In the genomic region with DNA sequence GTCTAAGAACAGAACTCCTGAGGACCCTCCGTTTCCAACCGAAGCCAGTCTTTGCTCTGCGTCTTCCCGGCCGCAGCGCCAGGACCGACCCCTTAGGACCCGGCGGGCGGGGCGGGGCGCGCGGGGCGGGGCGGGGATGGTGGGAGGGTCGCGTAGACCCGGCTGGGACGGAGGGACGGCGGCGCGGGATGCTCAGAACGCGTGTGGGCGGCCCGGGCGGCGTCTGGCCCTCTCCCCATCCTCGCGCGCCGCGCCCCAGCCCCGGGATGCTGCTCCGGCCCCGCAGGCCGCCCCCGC, we compare ENCODE assay signal across 14 cellular contexts. TPM values are rescaled to one million over a fixed set of nuclear protein-coding genes. Genes with fewer than 3 reads are reported as not detected.
DNase-seq lines count a peak whose midpoint lies in the region; ATAC-seq and TF ChIP-seq lines count a peak whose summit lies in the region.
"Had no signal": no experiment of that assay in that cellular context is flagged by ENCODE, and none has a peak within 500 bp of the region (broad histone marks: within the 10 kb centered on the region; RNA-seq: fewer than 3 reads in every experiment).

A gene with protein sequence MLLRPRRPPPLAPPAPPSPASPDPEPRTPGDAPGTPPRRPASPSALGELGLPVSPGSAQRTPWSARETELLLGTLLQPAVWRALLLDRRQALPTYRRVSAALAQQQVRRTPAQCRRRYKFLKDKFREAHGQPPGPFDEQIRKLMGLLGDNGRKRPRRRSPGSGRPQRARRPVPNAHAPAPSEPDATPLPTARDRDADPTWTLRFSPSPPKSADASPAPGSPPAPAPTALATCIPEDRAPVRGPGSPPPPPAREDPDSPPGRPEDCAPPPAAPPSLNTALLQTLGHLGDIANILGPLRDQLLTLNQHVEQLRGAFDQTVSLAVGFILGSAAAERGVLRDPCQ (plus strand): TSS at position 195 of the 297 bp plus-strand sequence. CDS start 72 bp downstream, at position 267.

- H3K9me3 Mint-ChIP-seq in activated naive CD4-positive, alpha-beta T cell treated with anti-CD3 and anti-CD28 coated beads, Interleukin-2, amount 50 U/mL, for 24 hours: no peaks in the 10 kb centered on the region
- no peaks in the 10 kb centered on the region for H3K9me3 Mint-ChIP-seq in activated naive CD4-positive, alpha-beta T cell treated with anti-CD3 and anti-CD28 coated beads for 36 hours
- no peaks in the 10 kb centered on the region for H3K9me3 Mint-ChIP-seq in activated CD8-positive, alpha-beta T cell treated with anti-CD3 and anti-CD28 coated beads for 36 hours
- peaks cover 0 to 2% (median 0%) of the 10 kb centered on the region in 6 donors for H3K9me3 Mint-ChIP-seq in immature natural killer cell

- H3K4me1 Mint-ChIP-seq in activated naive CD4-positive, alpha-beta T cell treated with anti-CD3 and anti-CD28 coated beads, Interleukin-2, amount 50 U/mL, for 24 hours: peaks cover 6% of the 10 kb centered on the region
- peaks cover 22% of the 10 kb centered on the region for H3K4me1 Mint-ChIP-seq in activated naive CD4-positive, alpha-beta T cell treated with anti-CD3 and anti-CD28 coated beads for 36 hours (ENCODE audit: low read depth)
- H3K4me1 Mint-ChIP-seq in activated CD8-positive, alpha-beta T cell treated with anti-CD3 and anti-CD28 coated beads for 36 hours (ENCODE audit: low read depth): peaks cover 23% of the 10 kb centered on the region
- H3K4me1 Mint-ChIP-seq in immature natural killer cell: peaks cover 8 to 10% of the 10 kb centered on the region in 2 donors

- TF ChIP-seq CTCF in activated CD8-positive, alpha-beta T cell treated with anti-CD3 and anti-CD28 coated beads for 36 hours (IDR thresholded peaks at IDR 0.05): no peak
- TF ChIP-seq CTCF in testis (IDR thresholded peaks at IDR 0.05) (no peak), uterus (IDR thresholded peaks at IDR 0.05) (no peak)

- no peak within 1 kb of the TSS for H3K27ac ChIP-seq in testis
- H3K27ac ChIP-seq in uterus: no peak within 1 kb of the TSS
- H3K27ac ChIP-seq: transverse colon had no signal

- no peaks in the 10 kb centered on the region for H3K36me3 ChIP-seq in testis (ENCODE audit: low read depth, missing control alignments)
- no peaks in the 10 kb centered on the region for H3K36me3 ChIP-seq in uterus
- H3K36me3 ChIP-seq: transverse colon had no signal

- H3K4me3 Mint-ChIP-seq in activated naive CD4-positive, alpha-beta T cell treated with anti-CD3 and anti-CD28 coated beads, Interleukin-2, amount 50 U/mL, for 24 hours: peak within 1 kb of the TSS; percentile 58
- no peak within 1 kb of the TSS for H3K4me3 Mint-ChIP-seq in activated naive CD4-positive, alpha-beta T cell treated with anti-CD3 and anti-CD28 coated beads for 36 hours
- H3K4me3 Mint-ChIP-seq in activated CD8-positive, alpha-beta T cell treated with anti-CD3 and anti-CD28 coated beads for 36 hours: peak within 1 kb of the TSS; percentile 14
- H3K4me3 Mint-ChIP-seq in immature natural killer cell: peak within 1 kb of the TSS; percentile 47 to 65 (median 55)

- H3K27me3 Mint-ChIP-seq in activated naive CD4-positive, alpha-beta T cell treated with anti-CD3 and anti-CD28 coated beads, Interleukin-2, amount 50 U/mL, for 24 hours: peaks cover 34% of the 10 kb centered on the region
- H3K27me3 Mint-ChIP-seq in activated naive CD4-positive, alpha-beta T cell treated with anti-CD3 and anti-CD28 coated beads for 36 hours (ENCODE audit: low read depth): peaks cover 60% of the 10 kb centered on the region
- peaks cover 51% of the 10 kb centered on the region for H3K27me3 Mint-ChIP-seq in activated CD8-positive, alpha-beta T cell treated with anti-CD3 and anti-CD28 coated beads for 36 hours
- peaks cover 10 to 25% (median 13%) of the 10 kb centered on the region in 3 donors for H3K27me3 Mint-ChIP-seq in immature natural killer cell (ENCODE audit: low read depth in 3 of 3)

- no peak for DNase-seq in activated naive CD4-positive, alpha-beta T cell treated with anti-CD3 and anti-CD28 coated beads for 36 hours
- DNase-seq in activated CD8-positive, alpha-beta T cell treated with anti-CD3 and anti-CD28 coated beads for 36 hours: no peak
- DNase-seq in immature natural killer cell (no peak), testis (no peak), uterus (no peak), DMS114 treated with DMSO at 0.1 percent for 48 hours (lab: John Stamatoyannopoulos, UW; ENCODE audit: unreplicated experiment) (no peak)
- DNase-seq: DMS53, SIG-M5 had no signal

- ATAC-seq in activated CD8-positive, alpha-beta T cell treated with anti-CD3 and anti-CD28 coated beads for 36 hours: no peak
- ATAC-seq in GM21367 (IDR thresholded peaks at IDR 0.05; ENCODE audit: unreplicated experiment): no peak
- ATAC-seq: left ventricle myocardium superior had no signal

- H3K4me1 ChIP-seq in testis (peaks cover 4% of the 10 kb centered on the region), uterus (peaks cover 0 to 14% of the 10 kb centered on the region in 2 donors)

- no peak within 1 kb of the TSS for H3K27ac Mint-ChIP-seq in activated naive CD4-positive, alpha-beta T cell treated with anti-CD3 and anti-CD28 coated beads, Interleukin-2, amount 50 U/mL, for 24 hours
- H3K27ac Mint-ChIP-seq in activated naive CD4-positive, alpha-beta T cell treated with anti-CD3 and anti-CD28 coated beads for 36 hours: no peak within 1 kb of the TSS
- H3K27ac Mint-ChIP-seq in activated CD8-positive, alpha-beta T cell treated with anti-CD3 and anti-CD28 coated beads for 36 hours: no peak within 1 kb of the TSS
- no peak within 1 kb of the TSS for H3K27ac Mint-ChIP-seq in immature natural killer cell

- intact Hi-C loops in activated naive CD4-positive, alpha-beta T cell treated with anti-CD3 and anti-CD28 coated beads for 36 hours (cut with micrococcal nuclease): no loop called here
- intact Hi-C loops in activated CD8-positive, alpha-beta T cell treated with anti-CD3 and anti-CD28 coated beads for 36 hours (cut with micrococcal nuclease): no loop called here
- intact Hi-C loops in testis (cut with DNase I; ENCODE audit: low total_unique reads): no loop called here
- intact Hi-C loops in uterus (cut with DNase I; ENCODE audit: low total_unique reads): no loop called here

- H3K9me3 ChIP-seq in testis (no peaks in the 10 kb centered on the region), uterus (no peaks in the 10 kb centered on the region)
- H3K9me3 ChIP-seq: transverse colon had no signal

- WGBS in testis, 2 donors: 0% methylated on average over 3 of the region's 40 CpGs; no CpG with 5 or more reads in 1 of the 2 donors

- POLR2A ChIA-PET in activated CD8-positive, alpha-beta T cell treated with anti-CD3 and anti-CD28 coated beads for 36 hours (lab: Charles Lee): no interaction called here

- H3K27me3 ChIP-seq in testis (no peaks in the 10 kb centered on the region), uterus (peaks cover 5 to 16% of the 10 kb centered on the region in 2 donors)

- no peaks in the 10 kb centered on the region for H3K36me3 Mint-ChIP-seq in activated naive CD4-positive, alpha-beta T cell treated with anti-CD3 and anti-CD28 coated beads, Interleukin-2, amount 50 U/mL, for 24 hours
- no peaks in the 10 kb centered on the region for H3K36me3 Mint-ChIP-seq in activated naive CD4-positive, alpha-beta T cell treated with anti-CD3 and anti-CD28 coated beads for 36 hours (ENCODE audit: low read depth)
- no peaks in the 10 kb centered on the region for H3K36me3 Mint-ChIP-seq in activated CD8-positive, alpha-beta T cell treated with anti-CD3 and anti-CD28 coated beads for 36 hours (ENCODE audit: low read depth)
- H3K36me3 Mint-ChIP-seq in immature natural killer cell: no peaks in the 10 kb centered on the region

- TF ChIP-seq POLR2A in testis (IDR thresholded peaks at IDR 0.05) (no peak), uterus (IDR thresholded peaks at IDR 0.05) (no peak)

- H3K4me3 ChIP-seq in testis (peak within 1 kb of the TSS; percentile 26 to 45), uterus (peak within 1 kb of the TSS in 1 of 2 donors; percentile 16)

- CTCF ChIA-PET in activated naive CD4-positive, alpha-beta T cell treated with anti-CD3 and anti-CD28 coated beads for 36 hours (lab: Charles Lee): interaction anchor here (1.0 kb wide), 1 partner anchor 134 kb away, joined by 3 read pairs; no protein-coding TSS in a partner anchor
- CTCF ChIA-PET in activated CD8-positive, alpha-beta T cell treated with anti-CD3 and anti-CD28 coated beads for 36 hours (lab: Charles Lee): no interaction called here

RNA-seq across cellular contexts. Expression of the gene that starts here (rescaled TPM):
- not detected for total RNA-seq in activated naive CD4-positive, alpha-beta T cell treated with anti-CD3 and anti-CD28 coated beads for 36 hours
- not detected for total RNA-seq in activated CD8-positive, alpha-beta T cell treated with anti-CD3 and anti-CD28 coated beads for 36 hours
- polyA plus RNA-seq in immature natural killer cell (not detected), testis (ENCODE audit: insufficient read depth, low read depth, low replicate concordance) (5.3 TPM)
- total RNA-seq in testis (10 to 100 TPM; 17.2 to 18.6 TPM), uterus (not detected)
- total RNA-seq: left ventricle myocardium superior, M059J, osteoblast, transverse colon had no signal

Comparison
In these comparisons a context has a peak if more than half of its experiments do, and no peak if none do; other contexts are left out.
1. RNA of the gene that starts here (total RNA-seq): 17.2 to 18.6 TPM in testis; not detected in activated CD8-positive, alpha-beta T cell treated with anti-CD3 and anti-CD28 coated beads for 36 hours, not detected in activated naive CD4-positive, alpha-beta T cell treated with anti-CD3 and anti-CD28 coated beads for 36 hours and not detected in uterus; every median in the first group is over 10 times any median in the second.